ENCODE assay signal across 20 cellular contexts in genomic region chr7:149823191-149823630, GRCh38. TPM values are rescaled to one million over a fixed set of nuclear protein-coding genes. Genes with fewer than 3 reads are reported as not detected.
A peak's percentile ranks its signal among the peaks of the same experiment; 100 is the strongest.
DNase-seq lines count a peak whose midpoint lies in the region; ATAC-seq and TF ChIP-seq lines count a peak whose summit lies in the region.
"Had no signal": no experiment of that assay in that cellular context is flagged by ENCODE, and none has a peak within 500 bp of the region (broad histone marks: within the 10 kb centered on the region; RNA-seq: fewer than 3 reads in every experiment).

No MANE protein-coding gene starts in this region.

- TF ChIP-seq POLR2A in uterus (IDR thresholded peaks at IDR 0.05) = no peak

- no peaks in the 10 kb centered on the region for H3K36me3 ChIP-seq in BLaER1
- H3K36me3 ChIP-seq in BLaER1 treated with 17β-estradiol and CSF1 and Interleukin-3, amounts not matched to agents 10 nM and 100 nM = no peaks in the 10 kb centered on the region
- no peaks in the 10 kb centered on the region for H3K36me3 ChIP-seq in neuronal stem cell (replicated peaks in 1 of 2; ENCODE audit: control insufficient read depth in 2 of 2, insufficient read depth in 2 of 2, low read length in 2 of 2)
- no peaks in the 10 kb centered on the region for H3K36me3 ChIP-seq in SK-N-SH (replicated peaks in 1 of 2; ENCODE audit: control insufficient read depth in 1 of 2, insufficient read depth in 2 of 2, low read length in 1 of 2)
- H3K36me3 ChIP-seq in uterus = no peaks in the 10 kb centered on the region

- no peak for ATAC-seq in HG03521 (IDR thresholded peaks at IDR 0.05; ENCODE audit: unreplicated experiment)
- ATAC-seq: SK-N-SH treated with all-trans-retinoic acid at 6 μM for 48 hours had no signal

- DNase-seq in chondrocyte (ENCODE audit: low spot score) (peak; percentile 87), neuronal stem cell (ENCODE audit: low spot score) (no peak), HEK293T (ENCODE audit: extremely low spot score) (no peak), SK-N-SH (no peak), uterus (no peak)
- DNase-seq: HFFc6, Kasumi-1, NCI-H1694, NCI-H2081, NCI-H2171, NCI-H345, NCI-H524, NCI-H774, OCI-M1, SHP77 treated with DMSO at 0.1 percent for 48 hours had no signal

- peaks cover 6% of the 10 kb centered on the region for H3K79me1 ChIP-seq in neuronal stem cell (ENCODE audit: low read depth, low read length)

- H3K4ac ChIP-seq in neuronal stem cell (ENCODE audit: low read length) = no peak overlapping the region

- H3K4me2 ChIP-seq in BLaER1 (peak overlapping the region; percentile 90), neuronal stem cell (ENCODE audit: insufficient read depth, low read length, poor library complexity, severe bottlenecking) (no peak overlapping the region), SK-N-SH (no peak overlapping the region)
- peak overlapping the region; percentile 38 to 95 (median 82) for H3K4me2 ChIP-seq in BLaER1 treated with 17β-estradiol and CSF1 and Interleukin-3, amounts not matched to agents 10 nM and 100 nM

- H4K91ac ChIP-seq in neuronal stem cell (ENCODE audit: low read depth, low read length, poor library complexity) = no peak overlapping the region

- TF ChIP-seq CTCF in chondrocyte (IDR thresholded peaks at IDR 0.05) = no peak
- TF ChIP-seq CTCF in SK-N-SH (IDR thresholded peaks at IDR 0.05) = no peak
- no peak for TF ChIP-seq CTCF in uterus (IDR thresholded peaks at IDR 0.05)

- no peak overlapping the region for H3K4me3 Mint-ChIP-seq in chondrocyte (ENCODE audit: unreplicated experiment)
- H3K4me3 Mint-ChIP-seq: HFFc6 had no signal

- H3K27ac ChIP-seq in BLaER1 (peak overlapping the region; percentile 85), neuronal stem cell (replicated peaks; ENCODE audit: low read length) (no peak overlapping the region), SK-N-SH (ENCODE audit: low read depth in 2 of 2, low read length in 1 of 2) (no peak overlapping the region), uterus (no peak overlapping the region)
- H3K27ac ChIP-seq in BLaER1 treated with 17β-estradiol and CSF1 and Interleukin-3, amounts not matched to agents 10 nM and 100 nM = peak overlapping the region in 4 of 11 experiments; percentile 52 to 78 (median 67); a peak in 7 of 22 replicates
- H3K27ac ChIP-seq: C4-2B had no signal

- peaks cover 4% of the 10 kb centered on the region for H3K27me3 Mint-ChIP-seq in chondrocyte (ENCODE audit: low read depth)

- no peak overlapping the region for H3K27ac Mint-ChIP-seq in chondrocyte (ENCODE audit: unreplicated experiment)
- H3K27ac Mint-ChIP-seq: HFFc6 had no signal

- CTCF ChIA-PET in HEK293T (lab: Yijun Ruan, JAX) (no interaction called here), SK-N-SH (lab: Yijun Ruan, JAX) (interaction anchor here (0.7 to 10.8 kb wide), 6 partner anchors 15 to 34 kb away, joined by 3 to 119 read pairs (median 6); partner anchors contain the start of gene ZNF862)

- H3K4me3 ChIP-seq in BLaER1 = peak overlapping the region; percentile 34
- 0 out of 20 replicates have a peak overlapping the region, but pooled peaks of 1 of the 10 experiments have one; percentile 34 for H3K4me3 ChIP-seq in BLaER1 treated with 17β-estradiol and CSF1 and Interleukin-3, amounts not matched to agents 10 nM and 100 nM
- no peak overlapping the region for H3K4me3 ChIP-seq in neuronal stem cell (ENCODE audit: low read length in 2 of 2)
- no peak overlapping the region for H3K4me3 ChIP-seq in SK-N-SH (ENCODE audit: low read depth in 2 of 2, low read length in 1 of 2)
- H3K4me3 ChIP-seq in uterus = no peak overlapping the region

- peak overlapping the region; percentile 55; the same call in 1 of the 2 replicates for H3K9ac ChIP-seq in BLaER1
- peak overlapping the region in 4 of 11 experiments; percentile 28 to 57 (median 53); a peak in 8 of 22 replicates for H3K9ac ChIP-seq in BLaER1 treated with 17β-estradiol and CSF1 and Interleukin-3, amounts not matched to agents 10 nM and 100 nM
- peak overlapping the region; percentile 70 for H3K9ac ChIP-seq in neuronal stem cell (ENCODE audit: low read depth, low read length, poor library complexity)
- no peak overlapping the region for H3K9ac ChIP-seq in SK-N-SH

- H2BK12ac ChIP-seq in neuronal stem cell (ENCODE audit: low read length) = no peak overlapping the region

- H4K8ac ChIP-seq in neuronal stem cell (ENCODE audit: low read depth, low read length) = no peak overlapping the region

- H2AFZ ChIP-seq in neuronal stem cell (ENCODE audit: low read length) = no peak overlapping the region
- H2AFZ ChIP-seq in SK-N-SH (ENCODE audit: low read depth) = no peak overlapping the region

- no peaks in the 10 kb centered on the region for H3F3A ChIP-seq in SK-N-SH (replicated peaks; ENCODE audit: insufficient read depth)

- H3K27me3 ChIP-seq in BLaER1 (no peaks in the 10 kb centered on the region), neuronal stem cell (ENCODE audit: control insufficient read depth in 3 of 3, insufficient read depth in 3 of 3, low read depth in 1 of 3, low read length in 3 of 3) (peaks cover 0 to 23% (median 0%) of the 10 kb centered on the region in 3 experiments), SK-N-SH (ENCODE audit: insufficient read depth) (peaks cover 12% of the 10 kb centered on the region; the same call in 1 of the 2 replicates), uterus (no peaks in the 10 kb centered on the region)
- H3K27me3 ChIP-seq in BLaER1 treated with 17β-estradiol and CSF1 and Interleukin-3, amounts not matched to agents 10 nM and 100 nM = peaks cover 0 to 13% (median 0%) of the 10 kb centered on the region in 11 experiments; a peak in 3 of 22 replicates

- peak overlapping the region; percentile 76 for H3K18ac ChIP-seq in neuronal stem cell (ENCODE audit: low read length)

- no peak overlapping the region for H3K14ac ChIP-seq in neuronal stem cell (ENCODE audit: low read length)

- H3K79me2 ChIP-seq in SK-N-SH (ENCODE audit: insufficient read depth) = no peaks in the 10 kb centered on the region

- no peak overlapping the region for H2BK15ac ChIP-seq in neuronal stem cell (ENCODE audit: low read length)

- no peaks in the 10 kb centered on the region for H3K9me3 ChIP-seq in BLaER1
- no peaks in the 10 kb centered on the region for H3K9me3 ChIP-seq in BLaER1 treated with 17β-estradiol and CSF1 and Interleukin-3, amounts not matched to agents 10 nM and 100 nM (replicated peaks in 1 of 11)
- peaks cover 0 to 12% of the 10 kb centered on the region in 2 donors for H3K9me3 ChIP-seq in neuronal stem cell (replicated peaks in 1 of 2; ENCODE audit: control insufficient read depth in 2 of 2, insufficient read depth in 1 of 2, low read depth in 1 of 2, low read length in 2 of 2)
- no peaks in the 10 kb centered on the region for H3K9me3 ChIP-seq in SK-N-SH
- no peaks in the 10 kb centered on the region for H3K9me3 ChIP-seq in uterus

- no peaks in the 10 kb centered on the region for H3K9me2 ChIP-seq in SK-N-SH

- no peak overlapping the region for H2BK5ac ChIP-seq in neuronal stem cell (ENCODE audit: low read length)

- peak overlapping the region; percentile 86 for H2AK5ac ChIP-seq in neuronal stem cell (ENCODE audit: low read depth, low read length)

- intact Hi-C loops in uterus (cut with DNase I; ENCODE audit: low total_unique reads) = no loop called here

- no peaks in the 10 kb centered on the region for H3K4me1 Mint-ChIP-seq in chondrocyte (ENCODE audit: low read depth)

- POLR2A ChIA-PET in HEK293T (lab: Yijun Ruan, JAX) = interaction anchor here (0.8 kb wide), 1 partner anchor 15 kb away, joined by 3 read pairs; the partner anchor contains the start of gene ZNF862
- POLR2A ChIA-PET in SK-N-SH (lab: Yijun Ruan, JAX) = interaction anchor here (1.1 kb wide), 1 partner anchor 15 kb away, joined by 3 read pairs; the partner anchor contains the start of gene ZNF862

- no peaks in the 10 kb centered on the region for H3K9me3 Mint-ChIP-seq in chondrocyte (ENCODE audit: low read depth)
- H3K9me3 Mint-ChIP-seq: HFFc6 had no signal

- H3K36me3 Mint-ChIP-seq in chondrocyte (ENCODE audit: low read depth) = no peaks in the 10 kb centered on the region

- TF ChIP-seq RAD21 in SK-N-SH (IDR thresholded peaks at IDR 0.05; ENCODE audit: low read length) = no peak

- no peak for TF ChIP-seq EP300 in SK-N-SH (IDR thresholded peaks at IDR 0.05; ENCODE audit: borderline replicate concordance in 1 of 2, low read depth in 1 of 2, low read length in 1 of 2)

- peak overlapping the region; percentile 80 for H3K23ac ChIP-seq in neuronal stem cell (ENCODE audit: low read depth, low read length, poor library complexity)

- H2BK120ac ChIP-seq in neuronal stem cell (ENCODE audit: low read depth, low read length) = peak overlapping the region; percentile 47

- WGBS in neuronal stem cell (ENCODE audit: extremely low coverage in 2 of 2, insufficient read length in 2 of 2, insufficient replicate concordance in 1 of 2), 2 donors = no CpG with 5 or more reads among the region's 8 CpGs
- 75% methylated on average over 7 of the region's 8 CpGs for WGBS in SK-N-SH (ENCODE audit: low lambda C conversion rate)

- H3K4me1 ChIP-seq in BLaER1 = peaks cover 100% of the 10 kb centered on the region
- H3K4me1 ChIP-seq in BLaER1 treated with 17β-estradiol and CSF1 and Interleukin-3, amounts not matched to agents 10 nM and 100 nM = peaks cover 41 to 100% (median 100%) of the 10 kb centered on the region in 10 experiments
- H3K4me1 ChIP-seq in neuronal stem cell (ENCODE audit: control insufficient read depth in 2 of 2, insufficient read depth in 1 of 2, low read depth in 1 of 2, low read length in 2 of 2) = no peaks in the 10 kb centered on the region
- peaks cover 0 to 2% of the 10 kb centered on the region in 2 experiments; a peak in 1 of 4 replicates for H3K4me1 ChIP-seq in SK-N-SH (ENCODE audit: control insufficient read depth in 1 of 2, insufficient read depth in 2 of 2, low read depth in 1 of 2, low read length in 1 of 2)
- no peaks in the 10 kb centered on the region for H3K4me1 ChIP-seq in uterus

- H4K20me1 ChIP-seq in BLaER1 = no peaks in the 10 kb centered on the region
- peaks cover 0 to 21% (median 0%) of the 10 kb centered on the region in 11 experiments; a peak in 2 of 22 replicates for H4K20me1 ChIP-seq in BLaER1 treated with 17β-estradiol and CSF1 and Interleukin-3, amounts not matched to agents 10 nM and 100 nM
- H4K20me1 ChIP-seq in SK-N-SH (ENCODE audit: insufficient read depth) = no peaks in the 10 kb centered on the region

RNA-seq across cellular contexts. Expression of gene ZNF862, which starts 15.0 kb away (rescaled TPM):
- 15.9 to 17.6 TPM (median 16.3 TPM) in 3 replicates for total RNA-seq in chondrocyte
- 7.1 TPM for polyA plus RNA-seq in neuronal stem cell (2013, experiment 1 of 2)
- polyA plus RNA-seq in neuronal stem cell (2013, experiment 2 of 2) = 6.8 TPM
- 17.3 and 24.3 TPM in 2 replicates for polyA plus RNA-seq in SK-N-SH (2012; rRNA removed)
- 5.9 and 9.1 TPM in 2 replicates for polyA plus RNA-seq in SK-N-SH (2012; cell fraction: cytosol; rRNA removed)
- polyA plus RNA-seq in SK-N-SH (2012; cell fraction: nucleus; rRNA removed) = 95.3 and 96.2 TPM in 2 replicates
- 10 to 100 TPM in 2 of 4 donors, 1 to 10 TPM in 2; 1.8 to 39.4 (median 14.6) TPM for total RNA-seq in uterus

RNA-seq across cellular contexts. Expression of gene ZNF467, which starts 49.8 kb away (rescaled TPM):
- 2.3 to 3.5 TPM (median 3.1 TPM) in 3 replicates for total RNA-seq in chondrocyte
- 6.2 TPM for polyA plus RNA-seq in neuronal stem cell (2013, experiment 1 of 2)
- 6.1 TPM for polyA plus RNA-seq in neuronal stem cell (2013, experiment 2 of 2)
- 2.6 and 4.1 TPM in 2 replicates for polyA plus RNA-seq in SK-N-SH (2012; rRNA removed)
- 2.1 and 3.1 TPM in 2 replicates for polyA plus RNA-seq in SK-N-SH (2012; cell fraction: cytosol; rRNA removed)
- polyA plus RNA-seq in SK-N-SH (2012; cell fraction: nucleus; rRNA removed) = 10.0 and 12.6 TPM in 2 replicates
- total RNA-seq in uterus = 10 to 100 TPM in 3 of 4 donors, 1 to 10 TPM in 1; 5.2 to 23.6 (median 14.3) TPM

RNA-seq across cellular contexts. Expression of gene ATP6V0E2, which starts 50.6 kb away (rescaled TPM):
- 23.1 to 28.5 TPM (median 24.8 TPM) in 3 replicates for total RNA-seq in chondrocyte
- 63.8 TPM for polyA plus RNA-seq in neuronal stem cell (2013, experiment 1 of 2)
- 60.2 TPM for polyA plus RNA-seq in neuronal stem cell (2013, experiment 2 of 2)
- polyA plus RNA-seq in SK-N-SH (2012; rRNA removed) = 42.6 and 49.6 TPM in 2 replicates
- polyA plus RNA-seq in SK-N-SH (2012; cell fraction: cytosol; rRNA removed) = 26.8 and 43.0 TPM in 2 replicates
- polyA plus RNA-seq in SK-N-SH (2012; cell fraction: nucleus; rRNA removed) = 22.5 and 34.6 TPM in 2 replicates
- total RNA-seq in uterus = 10 to 100 TPM in 2 of 4 donors, 1 to 10 TPM in 2; 2.6 to 22.5 (median 10.1) TPM

Comparison
In these comparisons a context has a peak if more than half of its experiments do, and no peak if none do; other contexts are left out.
1. H3K4me2 ChIP-seq: peak in BLaER1 (single experiment) and BLaER1 treated with 17β-estradiol and CSF1 and Interleukin-3, amounts not matched to agents 10 nM and 100 nM (11 of 11); none in neuronal stem cell (single experiment) and SK-N-SH (single experiment).